In genomic region chr7:128405345-128406146, GRCh38 we compare ENCODE assay signal across 9 cellular contexts. TPM values are rescaled to one million over a fixed set of nuclear protein-coding genes. Genes with fewer than 3 reads are reported as not detected.
A peak's percentile ranks its signal among the peaks of the same experiment; 100 is the strongest.
DNase-seq lines count a peak whose midpoint lies in the region; ATAC-seq and TF ChIP-seq lines count a peak whose summit lies in the region.
"Had no signal": no experiment of that assay in that cellular context is flagged by ENCODE, and none has a peak within 500 bp of the region (broad histone marks: within the 10 kb centered on the region; RNA-seq: fewer than 3 reads in every experiment).

No MANE protein-coding gene starts in this region.

- ATAC-seq in right lobe of liver, result no peak
- no peak for ATAC-seq in HG03025 (IDR thresholded peaks at IDR 0.05; ENCODE audit: low FRiP score, unreplicated experiment)

- peak; percentile 33 for DNase-seq in DMS53 treated with DMSO at 0.1 percent for 48 hours (lab: John Stamatoyannopoulos, UW; ENCODE audit: unreplicated experiment)
- DNase-seq in HuH-7 (ENCODE audit: low spot score), result peak; percentile 71
- peak; percentile 58 for DNase-seq in central memory CD4-positive, alpha-beta T cell
- peak in 2 of 3 donors; percentile 56 to 59 for DNase-seq in right lobe of liver
- peak; percentile 35 to 42 for DNase-seq in stimulated activated CD8-positive, alpha-beta memory T cell treated with anti-CD3 and anti-CD28 coated beads, Interleukin-2, amount 100 ng/mL, for 48 hours (ENCODE audit: low read depth in 2 of 2)
- no peak for DNase-seq in NK-92 (lab: John Stamatoyannopoulos, UW; ENCODE audit: unreplicated experiment)

- H3K27ac ChIP-seq in VCaP (peak overlapping the region; percentile 93), right lobe of liver (no peak overlapping the region)

- H3K36me3 ChIP-seq in right lobe of liver, result no peaks in the 10 kb centered on the region

- TF ChIP-seq POLR2A in right lobe of liver (IDR thresholded peaks at IDR 0.05), result no peak

- H3K4me1 ChIP-seq in right lobe of liver, result peaks cover 0 to 4% (median 0%) of the 10 kb centered on the region in 4 donors

- no peaks in the 10 kb centered on the region for H3K27me3 ChIP-seq in right lobe of liver

- no peaks in the 10 kb centered on the region for H3K9me3 ChIP-seq in right lobe of liver

- intact Hi-C loops in right lobe of liver (cut with DNase I), result no loop called here

- TF ChIP-seq CTCF in VCaP (conservative IDR thresholded peaks at IDR 0.05) (no peak), right lobe of liver (IDR thresholded peaks at IDR 0.05) (no peak)

- no CpG with 5 or more reads among the region's 101 CpGs for WGBS in right lobe of liver (ENCODE audit: insufficient coverage, low coverage, low lambda C conversion rate, missing lambda C conversion rate)

- peak overlapping the region; percentile 44 to 61 (median 51) for H3K4me3 ChIP-seq in right lobe of liver

RNA-seq across cellular contexts. Expression of gene IMPDH1, which starts 4.2 kb away (rescaled TPM):
- total RNA-seq in right lobe of liver, result 1 to 10 TPM; 3.0 to 9.8 (median 5.5) TPM

RNA-seq across cellular contexts. Expression of gene PRRT4, which starts 44.1 kb away (rescaled TPM):
- under 1 TPM in 4 of 6 experiments, not detected in 2; 0.11 to 0.32 (median 0.18) TPM for total RNA-seq in right lobe of liver
- total RNA-seq: T-helper 1 cell treated with Interleukin-12 subunit alpha and Interleukin-12 subunit beta and Interleukin-4 antibody, amounts not matched to agents 30 ng/mL and 1 ng/mL, for 36 hours had no signal

RNA-seq across cellular contexts. Expression of gene HILPDA, which starts 50.1 kb away (rescaled TPM):
- 10 to 100 TPM in 1 of 6 experiments, 1 to 10 TPM in 5; 1.8 to 60.6 (median 3.6) TPM for total RNA-seq in right lobe of liver
